In genomic region chr17:77636835-77637806, GRCh38 we compare ENCODE assay signal across 19 cellular contexts.
DNase-seq lines count a peak whose midpoint lies in the region; ATAC-seq and TF ChIP-seq lines count a peak whose summit lies in the region.
"Had no signal": no experiment of that assay in that cellular context is flagged by ENCODE, and none has a peak within 500 bp of the region (broad histone marks: within the 10 kb centered on the region; RNA-seq: fewer than 3 reads in every experiment).

No MANE protein-coding gene starts in this region.

- H3K4me3 ChIP-seq in NT2/D1 (ENCODE audit: insufficient read length, low read depth) (no peak overlapping the region), spleen (no peak overlapping the region)
- H3K4me3 ChIP-seq: HAP-1, K562 had no signal

- WGBS in spleen, 5 donors, result 80 to 91% (median 87%) methylated on average over 18 to 19 of the region's 19 CpGs

- no peak for ATAC-seq in GM19351 (IDR thresholded peaks at IDR 0.05; ENCODE audit: unreplicated experiment)
- ATAC-seq: K562 had no signal

- no peak for TF ChIP-seq CTCF in spleen (IDR thresholded peaks at IDR 0.05 in 8 of 11, conservative IDR thresholded peaks at IDR 0.05 in 3 of 11)

- H3K36me3 ChIP-seq in NT2/D1 (ENCODE audit: insufficient read depth, insufficient read length, low read length) (no peaks in the 10 kb centered on the region), spleen (no peaks in the 10 kb centered on the region)
- H3K36me3 ChIP-seq: HAP-1 had no signal

- TF ChIP-seq POLR2A in spleen (IDR thresholded peaks at IDR 0.05), result no peak

- H3K4me1 ChIP-seq in NT2/D1 (ENCODE audit: insufficient read depth, insufficient read length), result peaks cover 10% of the 10 kb centered on the region
- H3K4me1 ChIP-seq in spleen, result no peaks in the 10 kb centered on the region
- H3K4me1 ChIP-seq: HAP-1 had no signal

- H3K27me3 ChIP-seq in NT2/D1 (ENCODE audit: insufficient read depth, insufficient read length), result no peaks in the 10 kb centered on the region
- peaks cover 0 to 42% (median 0%) of the 10 kb centered on the region in 7 donors for H3K27me3 ChIP-seq in spleen (replicated peaks in 1 of 7)

- DNase-seq in NT2/D1 (ENCODE audit: low read depth, low spot score), result no peak
- DNase-seq in caudate nucleus (lab: John Stamatoyannopoulos, UW), result peak in 1 of 61 donors; percentile 34
- peak; percentile 56 for DNase-seq in islet precursor cell
- DNase-seq in spleen, result peak; percentile 60
- no peak for DNase-seq in amniotic stem cell (lab: John Stamatoyannopoulos, UW)
- no peak for DNase-seq in cardiac septum (ENCODE audit: low spot score)
- DNase-seq: CD4-positive, CD25-positive, alpha-beta regulatory T cell; EL; MM.1S; NCI-H1048; NCI-H1436; NCI-H187 treated with DMSO at 0.1 percent for 48 hours; NCI-H2107; NCI-H510A treated with DMSO at 0.1 percent for 48 hours; SHP77 treated with DMSO at 0.1 percent for 48 hours had no signal

- H3K9ac ChIP-seq in NT2/D1 (ENCODE audit: insufficient read length, low read depth), result peak overlapping the region; percentile 13

- H3K27ac ChIP-seq in caudate nucleus (ENCODE audit: low read depth, low read length) (peak overlapping the region; percentile 52), spleen (no peak overlapping the region)
- H3K27ac ChIP-seq: RWPE1 had no signal

- no peaks in the 10 kb centered on the region for H3K9me3 ChIP-seq in NT2/D1 (ENCODE audit: insufficient read depth, low read length)
- no peaks in the 10 kb centered on the region for H3K9me3 ChIP-seq in spleen
- H3K9me3 ChIP-seq: HAP-1 had no signal

- intact Hi-C loops in spleen (cut with DNase I; ENCODE audit: low total_unique reads), result no loop called here
- intact Hi-C loops in cardiac septum (cut with DNase I), result no loop called here

Comparison
In these comparisons a context has a peak if more than half of its experiments do, and no peak if none do; other contexts are left out.
1. DNase-seq: peak in islet precursor cell (single experiment) and spleen (single experiment); none in NT2/D1 (single experiment), amniotic stem cell (single experiment) and cardiac septum (single experiment).